ENCODE assay signal across 20 cellular contexts in genomic region chr10:119670717-119671116, GRCh38. TPM values are rescaled to one million over a fixed set of nuclear protein-coding genes. Genes with fewer than 3 reads are reported as not detected.
DNase-seq lines count a peak whose midpoint lies in the region; ATAC-seq and TF ChIP-seq lines count a peak whose summit lies in the region.
"Had no signal": no experiment of that assay in that cellular context is flagged by ENCODE, and none has a peak within 500 bp of the region (broad histone marks: within the 10 kb centered on the region; RNA-seq: fewer than 3 reads in every experiment).

No MANE protein-coding gene starts in this region.

- H3K36me3 Mint-ChIP-seq in activated T-cell treated with anti-CD3 and anti-CD28 coated beads, Interleukin-2, amount 50 U/mL, for 72 hours (ENCODE audit: insufficient read depth in 2 of 2) = peaks cover 5 to 15% of the 10 kb centered on the region in 2 donors

- CTCF ChIA-PET in RWPE1 (lab: Yijun Ruan, JAX) = interaction anchor here (0.6 to 1.1 kb wide), 3 partner anchors 11 to 82 kb away, joined by 3 read pairs; no protein-coding TSS in a partner anchor

- no peaks in the 10 kb centered on the region for H3K9me3 ChIP-seq in gastrocnemius medialis
- H3K9me3 ChIP-seq in uterus = no peaks in the 10 kb centered on the region
- H3K9me3 ChIP-seq: mucosa of descending colon, sigmoid colon had no signal

- intact Hi-C loops in gastrocnemius medialis (cut with DNase I; ENCODE audit: low total_unique reads) (no loop called here), uterus (cut with DNase I; ENCODE audit: low total_unique reads) (no loop called here)

- no peak for TF ChIP-seq POLR2A in gastrocnemius medialis (IDR thresholded peaks at IDR 0.05)
- no peak for TF ChIP-seq POLR2A in uterus (IDR thresholded peaks at IDR 0.05)

- H3K36me3 ChIP-seq in gastrocnemius medialis (peaks cover 0 to 56% of the 10 kb centered on the region in 2 donors), uterus (no peaks in the 10 kb centered on the region)

- peak in 1 of 2 donors; percentile 16 for ATAC-seq in gastrocnemius medialis
- ATAC-seq in activated T-cell treated with anti-CD3 and anti-CD28 coated beads, Interleukin-2, amount 50 U/mL, for 72 hours (replicated peaks in 1 of 2) = no peak
- ATAC-seq: activated CD8-positive, alpha-beta memory T cell treated with anti-CD3 and anti-CD28 coated beads, Interleukin-2, amount 10 ng/mL, durations not matched to agents 7 days and 5 days; mucosa of descending colon had no signal

- H3K4me3 Mint-ChIP-seq in activated T-cell treated with anti-CD3 and anti-CD28 coated beads, Interleukin-2, amount 50 U/mL, for 72 hours = no peak overlapping the region
- H3K4me3 Mint-ChIP-seq: activated CD8-positive, alpha-beta memory T cell treated with anti-CD3 and anti-CD28 coated beads, Interleukin-2, amount 10 ng/mL, durations not matched to agents 7 days and 5 days; T-helper 1 cell treated with Interleukin-12 subunit alpha and Interleukin-12 subunit beta and Interleukin-4 antibody, amounts not matched to agents 30 μg/mL and 1 μg/mL, for 36 hours had no signal

- no peaks in the 10 kb centered on the region for H3K9me3 Mint-ChIP-seq in activated T-cell treated with anti-CD3 and anti-CD28 coated beads, Interleukin-2, amount 50 U/mL, for 72 hours
- H3K9me3 Mint-ChIP-seq: T-helper 1 cell treated with Interleukin-12 subunit alpha and Interleukin-12 subunit beta and Interleukin-4 antibody, amounts not matched to agents 30 μg/mL and 1 μg/mL, for 36 hours had no signal

- H3K4me3 ChIP-seq in gastrocnemius medialis (no peak overlapping the region), uterus (no peak overlapping the region)
- H3K4me3 ChIP-seq: hepatocyte, mucosa of descending colon, sigmoid colon had no signal

- peaks cover 13% of the 10 kb centered on the region for H3K4me1 Mint-ChIP-seq in activated T-cell treated with anti-CD3 and anti-CD28 coated beads, Interleukin-2, amount 50 U/mL, for 72 hours (ENCODE audit: low read depth)

- H3K4me1 ChIP-seq in gastrocnemius medialis (peaks cover 72 to 88% of the 10 kb centered on the region in 2 donors), uterus (peaks cover 0 to 17% of the 10 kb centered on the region in 2 donors)

- DNase-seq in GM03348 (ENCODE audit: low spot score) (peak; percentile 52), RWPE1 (ENCODE audit: low spot score) (no peak), fibroblast of gingiva (ENCODE audit: low read depth) (peak; percentile 37), gastrocnemius medialis (peak; percentile 59 to 79), uterus (no peak)
- no peak for DNase-seq in central memory CD4-positive, alpha-beta T cell
- DNase-seq in activated T-cell treated with anti-CD3 and anti-CD28 coated beads, Interleukin-2, amount 50 U/mL, for 72 hours = no peak
- DNase-seq: activated CD8-positive, alpha-beta memory T cell treated with anti-CD3 and anti-CD28 coated beads, Interleukin-2, amount 10 ng/mL, durations not matched to agents 7 days and 5 days; activated gamma-delta T cell; aorta; cortex of kidney; DMS79; erythroblast; mucosa of descending colon; MV-4-11; NCI-H82; sigmoid colon; stimulated activated CD4-positive, alpha-beta T cell treated with anti-CD3 and anti-CD28 coated beads, Interleukin-4, amount 100 ng/mL, for 1 hour had no signal

- H3K27ac ChIP-seq in RWPE1 (peak overlapping the region; percentile 99), gastrocnemius medialis (peak overlapping the region; percentile 91 to 99 (median 97)), uterus (no peak overlapping the region)
- H3K27ac ChIP-seq: hepatocyte had no signal

- TF ChIP-seq CTCF in RWPE1 (conservative IDR thresholded peaks at IDR 0.05; ENCODE audit: low read depth) = no peak
- no peak for TF ChIP-seq CTCF in gastrocnemius medialis (IDR thresholded peaks at IDR 0.05 in 4 of 5, conservative IDR thresholded peaks at IDR 0.05 in 1 of 5)
- TF ChIP-seq CTCF in uterus (IDR thresholded peaks at IDR 0.05) = no peak

- H3K27me3 Mint-ChIP-seq in activated T-cell treated with anti-CD3 and anti-CD28 coated beads, Interleukin-2, amount 50 U/mL, for 72 hours (ENCODE audit: low read depth) = no peaks in the 10 kb centered on the region
- H3K27me3 Mint-ChIP-seq: activated CD8-positive, alpha-beta memory T cell treated with anti-CD3 and anti-CD28 coated beads, Interleukin-2, amount 10 ng/mL, durations not matched to agents 7 days and 5 days had no signal

- H3K27ac Mint-ChIP-seq in activated T-cell treated with anti-CD3 and anti-CD28 coated beads, Interleukin-2, amount 50 U/mL, for 72 hours = no peak overlapping the region
- H3K27ac Mint-ChIP-seq: activated CD8-positive, alpha-beta memory T cell treated with anti-CD3 and anti-CD28 coated beads, Interleukin-2, amount 10 ng/mL, durations not matched to agents 7 days and 5 days; T-helper 1 cell treated with Interleukin-12 subunit alpha and Interleukin-12 subunit beta and Interleukin-4 antibody, amounts not matched to agents 30 μg/mL and 1 μg/mL, for 36 hours had no signal

- POLR2A ChIA-PET in RWPE1 (lab: Yijun Ruan, JAX; ENCODE audit: low non-redundant PET) = interaction anchor here (2.0 kb wide), 1 partner anchor 20 kb away, joined by 6 read pairs; the partner anchor contains the start of gene BAG3

- no peaks in the 10 kb centered on the region for H3K27me3 ChIP-seq in gastrocnemius medialis
- H3K27me3 ChIP-seq in uterus = no peaks in the 10 kb centered on the region
- H3K27me3 ChIP-seq: hepatocyte, sigmoid colon had no signal

- in situ Hi-C loops in gastrocnemius medialis (cut with MboI; ENCODE audit: low sequenced_read_pairs in 4 of 4) = no loop called here

RNA-seq across cellular contexts. Expression of gene BAG3, which starts 19.5 kb away (rescaled TPM):
- total RNA-seq in gastrocnemius medialis = 100 to 1,000 TPM; 337 to 626 (median 393) TPM
- total RNA-seq in uterus = 10 to 100 TPM in 3 of 4 donors, 1 to 10 TPM in 1; 6.6 to 44.1 (median 22.4) TPM
- 10 to 100 TPM; 16.4 to 22.1 TPM for total RNA-seq in activated T-cell treated with anti-CD3 and anti-CD28 coated beads, Interleukin-2, amount 50 U/mL, for 72 hours

RNA-seq across cellular contexts. Expression of gene INPP5F, which starts 55.1 kb away (rescaled TPM):
- total RNA-seq in gastrocnemius medialis = 10 to 100 TPM in 2 of 4 donors, 1 to 10 TPM in 2; 8.7 to 11.6 (median 10.5) TPM
- 10 to 100 TPM; 14.3 to 67.3 (median 27.8) TPM for total RNA-seq in uterus
- total RNA-seq in activated T-cell treated with anti-CD3 and anti-CD28 coated beads, Interleukin-2, amount 50 U/mL, for 72 hours = 10 to 100 TPM; 12.9 to 15.0 TPM

Comparison
In these comparisons a context has a peak if more than half of its experiments do, and no peak if none do; other contexts are left out.
1. DNase-seq: peak in GM03348 (single experiment), fibroblast of gingiva (single experiment) and gastrocnemius medialis (2 of 2); none in RWPE1 (single experiment), central memory CD4-positive, alpha-beta T cell (single experiment), uterus (0 of 2) and activated T-cell treated with anti-CD3 and anti-CD28 coated beads, Interleukin-2, amount 50 U/mL, for 72 hours (0 of 2).
2. H3K27ac ChIP-seq: peak in RWPE1 (single experiment) and gastrocnemius medialis (4 of 4); none in uterus (0 of 2).
3. RNA of gene BAG3, which starts 19.5 kb away (total RNA-seq): 337 to 626 TPM in gastrocnemius medialis; 6.6 to 44.1 TPM in uterus and 16.4 to 22.1 TPM in activated T-cell treated with anti-CD3 and anti-CD28 coated beads, Interleukin-2, amount 50 U/mL, for 72 hours; every median in the first group is over 4 times any median in the second.